In genomic region chr4:146098978-146099377, GRCh38 we compare ENCODE assay signal across 15 cellular contexts.
A peak's percentile ranks its signal among the peaks of the same experiment; 100 is the strongest.
DNase-seq lines count a peak whose midpoint lies in the region; ATAC-seq and TF ChIP-seq lines count a peak whose summit lies in the region.
"Had no signal": no experiment of that assay in that cellular context is flagged by ENCODE, and none has a peak within 500 bp of the region (broad histone marks: within the 10 kb centered on the region; RNA-seq: fewer than 3 reads in every experiment).

No MANE protein-coding gene starts in this region.

- no peak overlapping the region for H3K4me3 ChIP-seq in tibial artery
- H3K4me3 ChIP-seq: SJSA1 had no signal

- H3K9me3 ChIP-seq in tibial artery = no peaks in the 10 kb centered on the region
- H3K9me3 ChIP-seq: SJSA1 had no signal

- H3K4me1 ChIP-seq in tibial artery = no peaks in the 10 kb centered on the region
- H3K4me1 ChIP-seq: SJSA1 had no signal

- ATAC-seq in GM18498 (IDR thresholded peaks at IDR 0.05; ENCODE audit: unreplicated experiment) (peak; percentile 77), GM19438 (IDR thresholded peaks at IDR 0.05; ENCODE audit: low read depth, unreplicated experiment) (peak; percentile 67), HG02763 (IDR thresholded peaks at IDR 0.05; ENCODE audit: unreplicated experiment) (peak; percentile 56), HG03460 (IDR thresholded peaks at IDR 0.05; ENCODE audit: unreplicated experiment) (peak; percentile 68)

- TF ChIP-seq CTCF in tibial artery (IDR thresholded peaks at IDR 0.05) = no peak

- H3K27me3 ChIP-seq in tibial artery = no peaks in the 10 kb centered on the region
- H3K27me3 ChIP-seq: SJSA1 had no signal

- H3K27ac ChIP-seq in tibial artery = no peak overlapping the region
- H3K27ac ChIP-seq: SJSA1 had no signal

- no peaks in the 10 kb centered on the region for H3K36me3 ChIP-seq in tibial artery
- H3K36me3 ChIP-seq: SJSA1 had no signal

- intact Hi-C loops in tibial artery (cut with DNase I; ENCODE audit: low total_unique reads) = no loop called here
- intact Hi-C loops in posterior cingulate gyrus (cut with DNase I) = no loop called here

- DNase-seq in tibial artery (no peak), NCI-H146 (lab: John Stamatoyannopoulos, UW) (no peak), NCI-H748 treated with DMSO at 0.1 percent for 48 hours (lab: John Stamatoyannopoulos, UW) (no peak), posterior cingulate gyrus (no peak)
- DNase-seq: activated B cell treated with CpG ODN at 0.5 μM for 24 hours; activated T-cell treated with anti-CD3 and anti-CD28 coated beads, Interleukin-2, amount 50 U/mL, for 24 hours; hypothalamus; mammary epithelial cell; NCI-H526 treated with DMSO at 0.1 percent for 48 hours; stimulated activated CD4-positive, alpha-beta T cell treated with anti-CD3 and anti-CD28 coated beads, Interleukin-4, amount 100 ng/mL, for 1 hour had no signal
